13 cellular contexts compared by ENCODE assay signal in genomic region chr12:50241178-50241577, GRCh38. TPM values are rescaled to one million over a fixed set of nuclear protein-coding genes. Genes with fewer than 3 reads are reported as not detected.
DNase-seq lines count a peak whose midpoint lies in the region; ATAC-seq and TF ChIP-seq lines count a peak whose summit lies in the region.
"Had no signal": no experiment of that assay in that cellular context is flagged by ENCODE, and none has a peak within 500 bp of the region (broad histone marks: within the 10 kb centered on the region; RNA-seq: fewer than 3 reads in every experiment).

No MANE protein-coding gene starts in this region.

- CTCF ChIA-PET in HEK293T (lab: Yijun Ruan, JAX): no interaction called here
- CTCF ChIA-PET in CD8-positive, alpha-beta T cell (lab: Charles Lee): no interaction called here

- H3K4me3 Mint-ChIP-seq in CD8-positive, alpha-beta T cell: no peak overlapping the region
- H3K4me3 Mint-ChIP-seq: activated CD4-positive, alpha-beta T cell treated with anti-CD3 and anti-CD28 coated beads, Interleukin-2, amount 10 ng/mL, durations not matched to agents 7 days and 5 days; activated naive CD8-positive, alpha-beta T cell had no signal

- H3K36me3 ChIP-seq in duodenal mucosa (ENCODE audit: control insufficient read depth in 1 of 2, insufficient read depth in 2 of 2, low read length in 2 of 2) (peaks cover 17 to 37% of the 10 kb centered on the region in 2 donors), rectal smooth muscle tissue (ENCODE audit: control insufficient read depth, insufficient read depth, low read length) (peaks cover under 1% of the 10 kb centered on the region)
- H3K36me3 ChIP-seq in CD8-positive, alpha-beta T cell (ENCODE audit: insufficient read depth, low read length): no peaks in the 10 kb centered on the region

- POLR2A ChIA-PET in HEK293T (lab: Yijun Ruan, JAX): interaction anchor here (1.3 kb wide), 1 partner anchor 18 kb away, joined by 3 read pairs; no protein-coding TSS in a partner anchor
- POLR2A ChIA-PET in CD8-positive, alpha-beta T cell (lab: Charles Lee): no interaction called here

- H3K4me3 ChIP-seq in duodenal mucosa (ENCODE audit: low read depth in 1 of 2, low read length in 2 of 2) (peak overlapping the region in 1 of 2 donors; percentile 42), rectal smooth muscle tissue (ENCODE audit: low read length) (no peak overlapping the region)
- H3K4me3 ChIP-seq in CD8-positive, alpha-beta T cell (ENCODE audit: low read depth, low read length): no peak overlapping the region

- peak; percentile 52 for DNase-seq in DMS153 treated with DMSO at 0.1 percent for 48 hours (lab: John Stamatoyannopoulos, UW; ENCODE audit: unreplicated experiment)
- DNase-seq in NCI-H146 treated with DMSO at 0.1 percent for 48 hours (lab: John Stamatoyannopoulos, UW; ENCODE audit: unreplicated experiment): peak; percentile 23
- no peak for DNase-seq in HEK293T (ENCODE audit: extremely low spot score)
- no peak for DNase-seq in CD8-positive, alpha-beta T cell
- no peak for DNase-seq in NAMALWA (ENCODE audit: low spot score)
- no peak for DNase-seq in HPDE6-E6E7 (ENCODE audit: extremely low spot score)
- DNase-seq: activated CD4-positive, alpha-beta T cell treated with anti-CD3 and anti-CD28 coated beads, Interleukin-2, amount 10 ng/mL, durations not matched to agents 7 days and 5 days; H7; NCI-H1048; stimulated activated CD4-positive, alpha-beta T cell treated with anti-CD3 and anti-CD28 coated beads, Interleukin-4, amount 100 ng/mL, for 4 hours had no signal

- H3K9ac ChIP-seq in duodenal mucosa (ENCODE audit: low read depth in 1 of 2, low read length in 2 of 2) (no peak overlapping the region), rectal smooth muscle tissue (ENCODE audit: low read length) (no peak overlapping the region)

- ATAC-seq in CD8-positive, alpha-beta T cell: no peak

- H3K4me1 Mint-ChIP-seq in CD8-positive, alpha-beta T cell (ENCODE audit: low read depth): no peaks in the 10 kb centered on the region

- H3K27ac ChIP-seq in duodenal mucosa (ENCODE audit: low read depth, low read length) (peak overlapping the region; percentile 61), rectal smooth muscle tissue (ENCODE audit: low read depth, low read length) (peak overlapping the region; percentile 70)
- no peak overlapping the region for H3K27ac ChIP-seq in CD8-positive, alpha-beta T cell (ENCODE audit: low read depth, low read length)

- H3K9me3 Mint-ChIP-seq in CD8-positive, alpha-beta T cell: no peaks in the 10 kb centered on the region
- H3K9me3 Mint-ChIP-seq: activated CD4-positive, alpha-beta T cell treated with anti-CD3 and anti-CD28 coated beads, Interleukin-2, amount 10 ng/mL, durations not matched to agents 7 days and 5 days had no signal

- no peak for TF ChIP-seq CTCF in CD8-positive, alpha-beta T cell (IDR thresholded peaks at IDR 0.05)

- H3K9me3 ChIP-seq in duodenal mucosa (ENCODE audit: control insufficient read depth in 1 of 2, low read length in 2 of 2): no peaks in the 10 kb centered on the region
- H3K9me3 ChIP-seq in CD8-positive, alpha-beta T cell (ENCODE audit: low read length): no peaks in the 10 kb centered on the region

- H3K36me3 Mint-ChIP-seq in CD8-positive, alpha-beta T cell: peaks cover 17% of the 10 kb centered on the region

- peaks cover 28 to 46% of the 10 kb centered on the region in 2 donors for H3K4me1 ChIP-seq in duodenal mucosa (ENCODE audit: control insufficient read depth in 1 of 2, insufficient read depth in 2 of 2, low read length in 2 of 2)
- H3K4me1 ChIP-seq in rectal smooth muscle tissue (ENCODE audit: control insufficient read depth, insufficient read depth, low read length): peaks cover 5% of the 10 kb centered on the region
- H3K4me1 ChIP-seq in CD8-positive, alpha-beta T cell (ENCODE audit: insufficient read depth, low read length): no peaks in the 10 kb centered on the region

- H3K27me3 ChIP-seq in duodenal mucosa (ENCODE audit: control insufficient read depth in 1 of 2, insufficient read depth in 2 of 2, low read length in 2 of 2): no peaks in the 10 kb centered on the region
- no peaks in the 10 kb centered on the region for H3K27me3 ChIP-seq in rectal smooth muscle tissue (ENCODE audit: control insufficient read depth, insufficient read depth, low read length)
- H3K27me3 ChIP-seq in CD8-positive, alpha-beta T cell (ENCODE audit: insufficient read depth, low read length): no peaks in the 10 kb centered on the region

- intact Hi-C loops in CD8-positive, alpha-beta T cell (cut with DNase I, micrococcal nuclease): no loop called here

- no peaks in the 10 kb centered on the region for H3K27me3 Mint-ChIP-seq in CD8-positive, alpha-beta T cell (ENCODE audit: low read depth)
- H3K27me3 Mint-ChIP-seq: activated CD4-positive, alpha-beta T cell treated with anti-CD3 and anti-CD28 coated beads, Interleukin-2, amount 10 ng/mL, durations not matched to agents 7 days and 5 days; activated naive CD8-positive, alpha-beta T cell had no signal

- H3K27ac Mint-ChIP-seq in CD8-positive, alpha-beta T cell: no peak overlapping the region
- H3K27ac Mint-ChIP-seq: activated CD4-positive, alpha-beta T cell treated with anti-CD3 and anti-CD28 coated beads, Interleukin-2, amount 10 ng/mL, durations not matched to agents 7 days and 5 days; activated naive CD8-positive, alpha-beta T cell had no signal

TF ChIP-seq in HEK293T, 16 proteins besides CTCF, POLR2A, EP300 and RAD21:
- no peak for TF ChIP-seq HDGF (IDR thresholded peaks at IDR 0.05; ENCODE audit: borderline replicate concordance)
- no peak for TF ChIP-seq SP1 (IDR thresholded peaks at IDR 0.05)
- no peak for TF ChIP-seq NFRKB (IDR thresholded peaks at IDR 0.05)
- TF ChIP-seq LEF1 (IDR thresholded peaks at IDR 0.05; ENCODE audit: borderline replicate concordance): no peak
- TF ChIP-seq TARDBP (IDR thresholded peaks at IDR 0.05): no peak
- no peak for TF ChIP-seq FOXK2 (IDR thresholded peaks at IDR 0.05)
- no peak for TF ChIP-seq PKNOX1 (IDR thresholded peaks at IDR 0.05)
- TF ChIP-seq BHLHE40 (IDR thresholded peaks at IDR 0.05; ENCODE audit: borderline replicate concordance): no peak
- no peak for TF ChIP-seq L3MBTL2 (conservative IDR thresholded peaks at IDR 0.05)
- TF ChIP-seq SUZ12 (IDR thresholded peaks at IDR 0.05): no peak
- TF ChIP-seq FOXM1 (IDR thresholded peaks at IDR 0.05; ENCODE audit: borderline replicate concordance): no peak
- no peak for TF ChIP-seq FOXA1 (IDR thresholded peaks at IDR 0.05)
- no peak for TF ChIP-seq ARNT (IDR thresholded peaks at IDR 0.05)

RNA-seq across cellular contexts. Expression of gene LIMA1, which starts 42.1 kb away (rescaled TPM):
- 1 to 10 TPM; 4.2 TPM for total RNA-seq in CD8-positive, alpha-beta T cell

Comparison
In these comparisons a context has a peak if more than half of its experiments do, and no peak if none do; other contexts are left out.
1. DNase-seq: peak in DMS153 treated with DMSO at 0.1 percent for 48 hours (single experiment) and NCI-H146 treated with DMSO at 0.1 percent for 48 hours (single experiment); none in HEK293T (single experiment), CD8-positive, alpha-beta T cell (0 of 7), NAMALWA (single experiment) and HPDE6-E6E7 (single experiment).